Comparison of ENCODE assay signal across 10 cellular contexts in genomic region chr1:22341791-22342605, GRCh38.
A peak's percentile ranks its signal among the peaks of the same experiment; 100 is the strongest.
DNase-seq lines count a peak whose midpoint lies in the region; ATAC-seq and TF ChIP-seq lines count a peak whose summit lies in the region.
"Had no signal": no experiment of that assay in that cellular context is flagged by ENCODE, and none has a peak within 500 bp of the region (broad histone marks: within the 10 kb centered on the region; RNA-seq: fewer than 3 reads in every experiment).

No MANE protein-coding gene starts in this region.

- no peak overlapping the region for H3K4me3 Mint-ChIP-seq in activated T-cell treated with anti-CD3 and anti-CD28 coated beads, Interleukin-2, amount 50 U/mL, for 24 hours
- no peak overlapping the region for H3K4me3 Mint-ChIP-seq in activated CD4-positive, alpha-beta memory T cell treated with anti-CD3 and anti-CD28 coated beads, Interleukin-2, amount 10 ng/mL, durations not matched to agents 7 days and 5 days
- H3K4me3 Mint-ChIP-seq: activated CD4-positive, alpha-beta T cell treated with anti-CD3 and anti-CD28 coated beads, Interleukin-2, amount 10 ng/mL, durations not matched to agents 24 days and 14 days; naive B cell had no signal

- no peak overlapping the region for H3K27ac Mint-ChIP-seq in activated T-cell treated with anti-CD3 and anti-CD28 coated beads, Interleukin-2, amount 50 U/mL, for 24 hours
- H3K27ac Mint-ChIP-seq in activated CD4-positive, alpha-beta memory T cell treated with anti-CD3 and anti-CD28 coated beads, Interleukin-2, amount 10 ng/mL, durations not matched to agents 7 days and 5 days, result no peak overlapping the region
- H3K27ac Mint-ChIP-seq: activated CD4-positive, alpha-beta T cell treated with anti-CD3 and anti-CD28 coated beads, Interleukin-2, amount 10 ng/mL, durations not matched to agents 24 days and 14 days; naive B cell had no signal

- no peaks in the 10 kb centered on the region for H3K9me3 ChIP-seq in mucosa of descending colon
- H3K9me3 ChIP-seq in PC-9 (ENCODE audit: insufficient read depth, low read depth), result no peaks in the 10 kb centered on the region

- no peaks in the 10 kb centered on the region for H4K20me1 ChIP-seq in PC-9 (ENCODE audit: insufficient read depth)

- H2AFZ ChIP-seq in PC-9, result no peak overlapping the region

- H3K79me2 ChIP-seq in PC-9 (ENCODE audit: low read depth), result no peaks in the 10 kb centered on the region

- POLR2A ChIA-PET in PC-9 (lab: Charles Lee; ENCODE audit: unreplicated experiment), result no interaction called here
- POLR2A ChIA-PET in activated CD4-positive, alpha-beta memory T cell treated with anti-CD3 and anti-CD28 coated beads, Interleukin-2, amount 10 ng/mL, durations not matched to agents 7 days and 5 days (lab: Charles Lee), result no interaction called here

- no peaks in the 10 kb centered on the region for H3K9me3 Mint-ChIP-seq in activated T-cell treated with anti-CD3 and anti-CD28 coated beads, Interleukin-2, amount 50 U/mL, for 24 hours
- H3K9me3 Mint-ChIP-seq in activated CD4-positive, alpha-beta memory T cell treated with anti-CD3 and anti-CD28 coated beads, Interleukin-2, amount 10 ng/mL, durations not matched to agents 7 days and 5 days, result no peaks in the 10 kb centered on the region
- H3K9me3 Mint-ChIP-seq: activated CD4-positive, alpha-beta T cell treated with anti-CD3 and anti-CD28 coated beads, Interleukin-2, amount 10 ng/mL, durations not matched to agents 24 days and 14 days had no signal

- CTCF ChIA-PET in PC-9 (lab: Charles Lee), result no interaction called here
- CTCF ChIA-PET in activated CD4-positive, alpha-beta memory T cell treated with anti-CD3 and anti-CD28 coated beads, Interleukin-2, amount 10 ng/mL, durations not matched to agents 7 days and 5 days (lab: Charles Lee), result no interaction called here

- H3K4me1 ChIP-seq in mucosa of descending colon (ENCODE audit: low read depth), result no peaks in the 10 kb centered on the region
- no peaks in the 10 kb centered on the region for H3K4me1 ChIP-seq in PC-9 (replicated peaks; ENCODE audit: insufficient read depth)

- H3K4me1 Mint-ChIP-seq in activated T-cell treated with anti-CD3 and anti-CD28 coated beads, Interleukin-2, amount 50 U/mL, for 24 hours (ENCODE audit: low read depth), result no peaks in the 10 kb centered on the region
- H3K4me1 Mint-ChIP-seq in activated CD4-positive, alpha-beta memory T cell treated with anti-CD3 and anti-CD28 coated beads, Interleukin-2, amount 10 ng/mL, durations not matched to agents 7 days and 5 days, result peaks cover 2% of the 10 kb centered on the region
- H3K4me1 Mint-ChIP-seq: activated CD4-positive, alpha-beta T cell treated with anti-CD3 and anti-CD28 coated beads, Interleukin-2, amount 10 ng/mL, durations not matched to agents 24 days and 14 days had no signal

- H3K27ac ChIP-seq in PC-9, result no peak overlapping the region

- intact Hi-C loops in mucosa of descending colon (cut with DNase I, micrococcal nuclease), result no loop called here
- intact Hi-C loops in PC-9 (cut with micrococcal nuclease; ENCODE audit: unreplicated experiment), result no loop called here

- H3K4me2 ChIP-seq in PC-9, result no peak overlapping the region

- no TSS peak for BruUV-seq in PC-9 (replicated peaks; lab: Mats Ljungman, UMichigan)

- H3K36me3 ChIP-seq in mucosa of descending colon (ENCODE audit: low read depth), result no peaks in the 10 kb centered on the region
- no peaks in the 10 kb centered on the region for H3K36me3 ChIP-seq in PC-9 (ENCODE audit: low read depth)

- H3K4me3 ChIP-seq in mucosa of descending colon (no peak overlapping the region), PC-9 (no peak overlapping the region)

- H3K27me3 ChIP-seq in PC-9 (ENCODE audit: insufficient read depth, low read depth), result no peaks in the 10 kb centered on the region

- no peaks in the 10 kb centered on the region for H3K9me2 ChIP-seq in PC-9 (ENCODE audit: insufficient read depth)

- H3F3A ChIP-seq in PC-9 (ENCODE audit: insufficient read depth, low read depth), result no peaks in the 10 kb centered on the region

- H3K27me3 Mint-ChIP-seq in activated T-cell treated with anti-CD3 and anti-CD28 coated beads, Interleukin-2, amount 50 U/mL, for 24 hours, result peaks cover 58% of the 10 kb centered on the region
- H3K27me3 Mint-ChIP-seq in activated CD4-positive, alpha-beta memory T cell treated with anti-CD3 and anti-CD28 coated beads, Interleukin-2, amount 10 ng/mL, durations not matched to agents 7 days and 5 days, result peaks cover 36% of the 10 kb centered on the region

- DNase-seq in COR-L47 (lab: John Stamatoyannopoulos, UW) (peak; percentile 71), NCI-H1105 treated with DMSO at 0.1 percent for 48 hours (lab: John Stamatoyannopoulos, UW) (peak; percentile 58), astrocyte of the hippocampus (ENCODE audit: low read depth, low spot score) (peak; percentile 47), mucosa of descending colon (peak in 2 of 3 donors; percentile 19 to 51), PC-9 (no peak), Kasumi-1 (lab: John Stamatoyannopoulos, UW) (no peak)
- DNase-seq in activated T-cell treated with anti-CD3 and anti-CD28 coated beads, Interleukin-2, amount 50 U/mL, for 24 hours, result no peak
- no peak for DNase-seq in activated CD4-positive, alpha-beta memory T cell treated with anti-CD3 and anti-CD28 coated beads, Interleukin-2, amount 10 ng/mL, durations not matched to agents 7 days and 5 days
- DNase-seq: activated CD4-positive, alpha-beta T cell treated with anti-CD3 and anti-CD28 coated beads, Interleukin-2, amount 10 ng/mL, durations not matched to agents 24 days and 14 days; naive B cell had no signal

- TF ChIP-seq CTCF in mucosa of descending colon (IDR thresholded peaks at IDR 0.05) (no peak), PC-9 (conservative IDR thresholded peaks at IDR 0.05) (no peak)

- H3K36me3 Mint-ChIP-seq in activated T-cell treated with anti-CD3 and anti-CD28 coated beads, Interleukin-2, amount 50 U/mL, for 24 hours (ENCODE audit: low read depth), result no peaks in the 10 kb centered on the region
- H3K36me3 Mint-ChIP-seq in activated CD4-positive, alpha-beta memory T cell treated with anti-CD3 and anti-CD28 coated beads, Interleukin-2, amount 10 ng/mL, durations not matched to agents 7 days and 5 days (ENCODE audit: low read depth), result no peaks in the 10 kb centered on the region

- peak; percentile 70 for ATAC-seq in mucosa of descending colon

Comparison
In these comparisons a context has a peak if more than half of its experiments do, and no peak if none do; other contexts are left out.
1. DNase-seq: peak in COR-L47 (single experiment), NCI-H1105 treated with DMSO at 0.1 percent for 48 hours (single experiment), astrocyte of the hippocampus (single experiment) and mucosa of descending colon (2 of 3); none in PC-9 (0 of 2), activated T-cell treated with anti-CD3 and anti-CD28 coated beads, Interleukin-2, amount 50 U/mL, for 24 hours (single experiment), Kasumi-1 (0 of 2) and activated CD4-positive, alpha-beta memory T cell treated with anti-CD3 and anti-CD28 coated beads, Interleukin-2, amount 10 ng/mL, durations not matched to agents 7 days and 5 days (single experiment).